In the genomic region with DNA sequence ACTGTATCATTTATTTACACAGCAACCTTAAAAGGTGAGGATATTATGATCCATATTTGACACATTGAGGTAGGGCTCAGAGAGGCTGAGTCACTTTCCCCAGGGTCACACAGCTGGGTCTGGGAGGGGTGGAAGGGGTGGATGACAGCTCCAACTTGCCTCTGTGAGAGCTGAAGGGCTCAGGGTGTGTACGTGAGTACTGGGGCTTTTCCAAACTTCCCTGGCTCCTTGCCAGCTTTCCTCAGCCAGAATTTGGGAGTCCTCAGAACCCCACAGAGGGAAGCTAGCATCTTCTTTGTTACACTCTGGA, we compare ENCODE assay signal across 1 cellular context.
TF ChIP-seq lines count a peak whose summit lies in the region.

No MANE protein-coding gene starts in this region.

TF ChIP-seq in WTC11, 78 proteins besides CTCF, POLR2A, EP300 and RAD21:
- TF ChIP-seq EMX1 (CRISPR knock-in tag; IDR thresholded peaks at IDR 0.05) (no peak), ELF4 (CRISPR knock-in tag; IDR thresholded peaks at IDR 0.05; ENCODE audit: low read depth) (no peak), ZNF138 (CRISPR knock-in tag; conservative IDR thresholded peaks at IDR 0.05) (no peak), FOXJ3 (CRISPR knock-in tag; IDR thresholded peaks at IDR 0.05; ENCODE audit: borderline replicate concordance) (no peak), ZNF416 (CRISPR knock-in tag; IDR thresholded peaks at IDR 0.05) (no peak), ZNF317 (CRISPR knock-in tag; IDR thresholded peaks at IDR 0.05; ENCODE audit: borderline replicate concordance, low read depth) (no peak)
- TF ChIP-seq, protein P1, sequence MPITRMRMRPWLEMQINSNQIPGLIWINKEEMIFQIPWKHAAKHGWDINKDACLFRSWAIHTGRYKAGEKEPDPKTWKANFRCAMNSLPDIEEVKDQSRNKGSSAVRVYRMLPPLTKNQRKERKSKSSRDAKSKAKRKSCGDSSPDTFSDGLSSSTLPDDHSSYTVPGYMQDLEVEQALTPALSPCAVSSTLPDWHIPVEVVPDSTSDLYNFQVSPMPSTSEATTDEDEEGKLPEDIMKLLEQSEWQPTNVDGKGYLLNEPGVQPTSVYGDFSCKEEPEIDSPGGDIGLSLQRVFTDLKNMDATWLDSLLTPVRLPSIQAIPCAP (CRISPR knock-in tag; IDR thresholded peaks at IDR 0.05) = no peak
- TF ChIP-seq, protein P2, sequence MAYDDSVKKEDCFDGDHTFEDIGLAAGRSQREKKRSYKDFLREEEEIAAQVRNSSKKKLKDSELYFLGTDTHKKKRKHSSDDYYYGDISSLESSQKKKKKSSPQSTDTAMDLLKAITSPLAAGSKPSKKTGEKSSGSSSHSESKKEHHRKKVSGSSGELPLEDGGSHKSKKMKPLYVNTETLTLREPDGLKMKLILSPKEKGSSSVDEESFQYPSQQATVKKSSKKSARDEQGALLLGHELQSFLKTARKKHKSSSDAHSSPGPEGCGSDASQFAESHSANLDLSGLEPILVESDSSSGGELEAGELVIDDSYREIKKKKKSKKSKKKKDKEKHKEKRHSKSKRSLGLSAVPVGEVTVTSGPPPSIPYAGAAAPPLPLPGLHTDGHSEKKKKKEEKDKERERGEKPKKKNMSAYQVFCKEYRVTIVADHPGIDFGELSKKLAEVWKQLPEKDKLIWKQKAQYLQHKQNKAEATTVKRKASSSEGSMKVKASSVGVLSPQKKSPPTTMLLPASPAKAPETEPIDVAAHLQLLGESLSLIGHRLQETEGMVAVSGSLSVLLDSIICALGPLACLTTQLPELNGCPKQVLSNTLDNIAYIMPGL (CRISPR knock-in tag; IDR thresholded peaks at IDR 0.05) = no peak
- TF ChIP-seq, protein P3, sequence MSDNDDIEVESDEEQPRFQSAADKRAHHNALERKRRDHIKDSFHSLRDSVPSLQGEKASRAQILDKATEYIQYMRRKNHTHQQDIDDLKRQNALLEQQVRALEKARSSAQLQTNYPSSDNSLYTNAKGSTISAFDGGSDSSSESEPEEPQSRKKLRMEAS (CRISPR knock-in tag; IDR thresholded peaks at IDR 0.05) = no peak
- TF ChIP-seq, protein P4, sequence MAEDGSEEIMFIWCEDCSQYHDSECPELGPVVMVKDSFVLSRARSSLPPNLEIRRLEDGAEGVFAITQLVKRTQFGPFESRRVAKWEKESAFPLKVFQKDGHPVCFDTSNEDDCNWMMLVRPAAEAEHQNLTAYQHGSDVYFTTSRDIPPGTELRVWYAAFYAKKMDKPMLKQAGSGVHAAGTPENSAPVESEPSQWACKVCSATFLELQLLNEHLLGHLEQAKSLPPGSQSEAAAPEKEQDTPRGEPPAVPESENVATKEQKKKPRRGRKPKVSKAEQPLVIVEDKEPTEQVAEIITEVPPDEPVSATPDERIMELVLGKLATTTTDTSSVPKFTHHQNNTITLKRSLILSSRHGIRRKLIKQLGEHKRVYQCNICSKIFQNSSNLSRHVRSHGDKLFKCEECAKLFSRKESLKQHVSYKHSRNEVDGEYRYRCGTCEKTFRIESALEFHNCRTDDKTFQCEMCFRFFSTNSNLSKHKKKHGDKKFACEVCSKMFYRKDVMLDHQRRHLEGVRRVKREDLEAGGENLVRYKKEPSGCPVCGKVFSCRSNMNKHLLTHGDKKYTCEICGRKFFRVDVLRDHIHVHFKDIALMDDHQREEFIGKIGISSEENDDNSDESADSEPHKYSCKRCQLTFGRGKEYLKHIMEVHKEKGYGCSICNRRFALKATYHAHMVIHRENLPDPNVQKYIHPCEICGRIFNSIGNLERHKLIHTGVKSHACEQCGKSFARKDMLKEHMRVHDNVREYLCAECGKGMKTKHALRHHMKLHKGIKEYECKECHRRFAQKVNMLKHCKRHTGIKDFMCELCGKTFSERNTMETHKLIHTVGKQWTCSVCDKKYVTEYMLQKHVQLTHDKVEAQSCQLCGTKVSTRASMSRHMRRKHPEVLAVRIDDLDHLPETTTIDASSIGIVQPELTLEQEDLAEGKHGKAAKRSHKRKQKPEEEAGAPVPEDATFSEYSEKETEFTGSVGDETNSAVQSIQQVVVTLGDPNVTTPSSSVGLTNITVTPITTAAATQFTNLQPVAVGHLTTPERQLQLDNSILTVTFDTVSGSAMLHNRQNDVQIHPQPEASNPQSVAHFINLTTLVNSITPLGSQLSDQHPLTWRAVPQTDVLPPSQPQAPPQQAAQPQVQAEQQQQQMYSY (CRISPR knock-in tag; IDR thresholded peaks at IDR 0.05) = no peak
- TF ChIP-seq, protein P5, sequence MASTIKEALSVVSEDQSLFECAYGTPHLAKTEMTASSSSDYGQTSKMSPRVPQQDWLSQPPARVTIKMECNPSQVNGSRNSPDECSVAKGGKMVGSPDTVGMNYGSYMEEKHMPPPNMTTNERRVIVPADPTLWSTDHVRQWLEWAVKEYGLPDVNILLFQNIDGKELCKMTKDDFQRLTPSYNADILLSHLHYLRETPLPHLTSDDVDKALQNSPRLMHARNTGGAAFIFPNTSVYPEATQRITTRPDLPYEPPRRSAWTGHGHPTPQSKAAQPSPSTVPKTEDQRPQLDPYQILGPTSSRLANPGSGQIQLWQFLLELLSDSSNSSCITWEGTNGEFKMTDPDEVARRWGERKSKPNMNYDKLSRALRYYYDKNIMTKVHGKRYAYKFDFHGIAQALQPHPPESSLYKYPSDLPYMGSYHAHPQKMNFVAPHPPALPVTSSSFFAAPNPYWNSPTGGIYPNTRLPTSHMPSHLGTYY (CRISPR knock-in tag; IDR thresholded peaks at IDR 0.05) = no peak
- TF ChIP-seq, protein P6, sequence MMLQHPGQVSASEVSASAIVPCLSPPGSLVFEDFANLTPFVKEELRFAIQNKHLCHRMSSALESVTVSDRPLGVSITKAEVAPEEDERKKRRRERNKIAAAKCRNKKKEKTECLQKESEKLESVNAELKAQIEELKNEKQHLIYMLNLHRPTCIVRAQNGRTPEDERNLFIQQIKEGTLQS (CRISPR knock-in tag; conservative IDR thresholded peaks at IDR 0.05) = no peak
- TF ChIP-seq, protein P7, sequence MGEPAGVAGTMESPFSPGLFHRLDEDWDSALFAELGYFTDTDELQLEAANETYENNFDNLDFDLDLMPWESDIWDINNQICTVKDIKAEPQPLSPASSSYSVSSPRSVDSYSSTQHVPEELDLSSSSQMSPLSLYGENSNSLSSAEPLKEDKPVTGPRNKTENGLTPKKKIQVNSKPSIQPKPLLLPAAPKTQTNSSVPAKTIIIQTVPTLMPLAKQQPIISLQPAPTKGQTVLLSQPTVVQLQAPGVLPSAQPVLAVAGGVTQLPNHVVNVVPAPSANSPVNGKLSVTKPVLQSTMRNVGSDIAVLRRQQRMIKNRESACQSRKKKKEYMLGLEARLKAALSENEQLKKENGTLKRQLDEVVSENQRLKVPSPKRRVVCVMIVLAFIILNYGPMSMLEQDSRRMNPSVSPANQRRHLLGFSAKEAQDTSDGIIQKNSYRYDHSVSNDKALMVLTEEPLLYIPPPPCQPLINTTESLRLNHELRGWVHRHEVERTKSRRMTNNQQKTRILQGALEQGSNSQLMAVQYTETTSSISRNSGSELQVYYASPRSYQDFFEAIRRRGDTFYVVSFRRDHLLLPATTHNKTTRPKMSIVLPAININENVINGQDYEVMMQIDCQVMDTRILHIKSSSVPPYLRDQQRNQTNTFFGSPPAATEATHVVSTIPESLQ (CRISPR knock-in tag; IDR thresholded peaks at IDR 0.05) = no peak
- TF ChIP-seq, protein P8, sequence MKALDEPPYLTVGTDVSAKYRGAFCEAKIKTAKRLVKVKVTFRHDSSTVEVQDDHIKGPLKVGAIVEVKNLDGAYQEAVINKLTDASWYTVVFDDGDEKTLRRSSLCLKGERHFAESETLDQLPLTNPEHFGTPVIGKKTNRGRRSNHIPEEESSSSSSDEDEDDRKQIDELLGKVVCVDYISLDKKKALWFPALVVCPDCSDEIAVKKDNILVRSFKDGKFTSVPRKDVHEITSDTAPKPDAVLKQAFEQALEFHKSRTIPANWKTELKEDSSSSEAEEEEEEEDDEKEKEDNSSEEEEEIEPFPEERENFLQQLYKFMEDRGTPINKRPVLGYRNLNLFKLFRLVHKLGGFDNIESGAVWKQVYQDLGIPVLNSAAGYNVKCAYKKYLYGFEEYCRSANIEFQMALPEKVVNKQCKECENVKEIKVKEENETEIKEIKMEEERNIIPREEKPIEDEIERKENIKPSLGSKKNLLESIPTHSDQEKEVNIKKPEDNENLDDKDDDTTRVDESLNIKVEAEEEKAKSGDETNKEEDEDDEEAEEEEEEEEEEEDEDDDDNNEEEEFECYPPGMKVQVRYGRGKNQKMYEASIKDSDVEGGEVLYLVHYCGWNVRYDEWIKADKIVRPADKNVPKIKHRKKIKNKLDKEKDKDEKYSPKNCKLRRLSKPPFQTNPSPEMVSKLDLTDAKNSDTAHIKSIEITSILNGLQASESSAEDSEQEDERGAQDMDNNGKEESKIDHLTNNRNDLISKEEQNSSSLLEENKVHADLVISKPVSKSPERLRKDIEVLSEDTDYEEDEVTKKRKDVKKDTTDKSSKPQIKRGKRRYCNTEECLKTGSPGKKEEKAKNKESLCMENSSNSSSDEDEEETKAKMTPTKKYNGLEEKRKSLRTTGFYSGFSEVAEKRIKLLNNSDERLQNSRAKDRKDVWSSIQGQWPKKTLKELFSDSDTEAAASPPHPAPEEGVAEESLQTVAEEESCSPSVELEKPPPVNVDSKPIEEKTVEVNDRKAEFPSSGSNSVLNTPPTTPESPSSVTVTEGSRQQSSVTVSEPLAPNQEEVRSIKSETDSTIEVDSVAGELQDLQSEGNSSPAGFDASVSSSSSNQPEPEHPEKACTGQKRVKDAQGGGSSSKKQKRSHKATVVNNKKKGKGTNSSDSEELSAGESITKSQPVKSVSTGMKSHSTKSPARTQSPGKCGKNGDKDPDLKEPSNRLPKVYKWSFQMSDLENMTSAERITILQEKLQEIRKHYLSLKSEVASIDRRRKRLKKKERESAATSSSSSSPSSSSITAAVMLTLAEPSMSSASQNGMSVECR (CRISPR knock-in tag; IDR thresholded peaks at IDR 0.05; ENCODE audit: borderline replicate concordance) = no peak
- TF ChIP-seq, protein P9, sequence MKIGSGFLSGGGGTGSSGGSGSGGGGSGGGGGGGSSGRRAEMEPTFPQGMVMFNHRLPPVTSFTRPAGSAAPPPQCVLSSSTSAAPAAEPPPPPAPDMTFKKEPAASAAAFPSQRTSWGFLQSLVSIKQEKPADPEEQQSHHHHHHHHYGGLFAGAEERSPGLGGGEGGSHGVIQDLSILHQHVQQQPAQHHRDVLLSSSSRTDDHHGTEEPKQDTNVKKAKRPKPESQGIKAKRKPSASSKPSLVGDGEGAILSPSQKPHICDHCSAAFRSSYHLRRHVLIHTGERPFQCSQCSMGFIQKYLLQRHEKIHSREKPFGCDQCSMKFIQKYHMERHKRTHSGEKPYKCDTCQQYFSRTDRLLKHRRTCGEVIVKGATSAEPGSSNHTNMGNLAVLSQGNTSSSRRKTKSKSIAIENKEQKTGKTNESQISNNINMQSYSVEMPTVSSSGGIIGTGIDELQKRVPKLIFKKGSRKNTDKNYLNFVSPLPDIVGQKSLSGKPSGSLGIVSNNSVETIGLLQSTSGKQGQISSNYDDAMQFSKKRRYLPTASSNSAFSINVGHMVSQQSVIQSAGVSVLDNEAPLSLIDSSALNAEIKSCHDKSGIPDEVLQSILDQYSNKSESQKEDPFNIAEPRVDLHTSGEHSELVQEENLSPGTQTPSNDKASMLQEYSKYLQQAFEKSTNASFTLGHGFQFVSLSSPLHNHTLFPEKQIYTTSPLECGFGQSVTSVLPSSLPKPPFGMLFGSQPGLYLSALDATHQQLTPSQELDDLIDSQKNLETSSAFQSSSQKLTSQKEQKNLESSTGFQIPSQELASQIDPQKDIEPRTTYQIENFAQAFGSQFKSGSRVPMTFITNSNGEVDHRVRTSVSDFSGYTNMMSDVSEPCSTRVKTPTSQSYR (CRISPR knock-in tag; IDR thresholded peaks at IDR 0.05) = no peak
- TF ChIP-seq, protein P10, sequence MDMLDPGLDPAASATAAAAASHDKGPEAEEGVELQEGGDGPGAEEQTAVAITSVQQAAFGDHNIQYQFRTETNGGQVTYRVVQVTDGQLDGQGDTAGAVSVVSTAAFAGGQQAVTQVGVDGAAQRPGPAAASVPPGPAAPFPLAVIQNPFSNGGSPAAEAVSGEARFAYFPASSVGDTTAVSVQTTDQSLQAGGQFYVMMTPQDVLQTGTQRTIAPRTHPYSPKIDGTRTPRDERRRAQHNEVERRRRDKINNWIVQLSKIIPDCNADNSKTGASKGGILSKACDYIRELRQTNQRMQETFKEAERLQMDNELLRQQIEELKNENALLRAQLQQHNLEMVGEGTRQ (CRISPR knock-in tag; IDR thresholded peaks at IDR 0.05) = no peak
- TF ChIP-seq, protein P11, sequence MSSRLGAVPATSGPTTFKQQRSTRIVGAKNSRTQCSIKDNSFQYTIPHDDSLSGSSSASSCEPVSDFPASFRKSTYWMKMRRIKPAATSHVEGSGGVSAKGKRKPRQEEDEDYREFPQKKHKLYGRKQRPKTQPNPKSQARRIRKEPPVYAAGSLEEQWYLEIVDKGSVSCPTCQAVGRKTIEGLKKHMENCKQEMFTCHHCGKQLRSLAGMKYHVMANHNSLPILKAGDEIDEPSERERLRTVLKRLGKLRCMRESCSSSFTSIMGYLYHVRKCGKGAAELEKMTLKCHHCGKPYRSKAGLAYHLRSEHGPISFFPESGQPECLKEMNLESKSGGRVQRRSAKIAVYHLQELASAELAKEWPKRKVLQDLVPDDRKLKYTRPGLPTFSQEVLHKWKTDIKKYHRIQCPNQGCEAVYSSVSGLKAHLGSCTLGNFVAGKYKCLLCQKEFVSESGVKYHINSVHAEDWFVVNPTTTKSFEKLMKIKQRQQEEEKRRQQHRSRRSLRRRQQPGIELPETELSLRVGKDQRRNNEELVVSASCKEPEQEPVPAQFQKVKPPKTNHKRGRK (CRISPR knock-in tag; IDR thresholded peaks at IDR 0.05; ENCODE audit: borderline replicate concordance) = no peak
